In genomic region chr3:51961011-51961410, GRCh38 we compare ENCODE assay signal across 23 cellular contexts. TPM values are rescaled to one million over a fixed set of nuclear protein-coding genes. Genes with fewer than 3 reads are reported as not detected.
DNase-seq lines count a peak whose midpoint lies in the region; ATAC-seq, FAIRE-seq and TF ChIP-seq lines count a peak whose summit lies in the region.
"Had no signal": no experiment of that assay in that cellular context is flagged by ENCODE, and none has a peak within 500 bp of the region (broad histone marks: within the 10 kb centered on the region; RNA-seq: fewer than 3 reads in every experiment).

No MANE protein-coding gene starts in this region.

- intact Hi-C loops in Right ventricle myocardium inferior (cut with DNase I) = no loop called here
- intact Hi-C loops in Right ventricle myocardium superior (cut with DNase I) = no loop called here

- H4K5ac ChIP-seq in H1 (ENCODE audit: insufficient read length, low read depth, low read length) = no peak overlapping the region

- WGBS in H1 (ENCODE audit: extremely low coverage in 1 of 2, insufficient coverage in 1 of 2, insufficient read length in 1 of 2, insufficient replicate concordance in 2 of 2, low coverage in 1 of 2, low lambda C conversion rate in 2 of 2, missing lambda C conversion rate in 1 of 2), 2 experiments = 82% methylated on average over 17 of the region's 18 CpGs; no CpG with 5 or more reads in 1 of the 2 experiments

- no peak overlapping the region for H2BK20ac ChIP-seq in H1 (ENCODE audit: low read length)

- TF ChIP-seq RAD21 in H1 (IDR thresholded peaks at IDR 0.05 in 1 of 2, conservative IDR thresholded peaks at IDR 0.05 in 1 of 2; ENCODE audit: low read depth in 2 of 2, low read length in 2 of 2) = no peak

- no peak overlapping the region for H3K9ac ChIP-seq in H1 (replicated peaks in 1 of 4; ENCODE audit: extremely low read depth in 1 of 4, low read depth in 3 of 4, low read length in 3 of 4)
- H3K9ac ChIP-seq: GM23248 had no signal

- H3K27ac Mint-ChIP-seq in nephron progenitor cell = peak overlapping the region; percentile 77
- H3K27ac Mint-ChIP-seq: CD4-positive, alpha-beta T cell had no signal

- H3K4me1 ChIP-seq in H1 (replicated peaks in 1 of 4; ENCODE audit: control insufficient read depth in 3 of 4, insufficient read depth in 4 of 4, low read length in 3 of 4) = peaks cover 4 to 26% (median 15%) of the 10 kb centered on the region in 4 experiments
- H3K4me1 ChIP-seq: A549, Caco-2 had no signal

- no peak overlapping the region for H2BK15ac ChIP-seq in H1 (ENCODE audit: low read length)

- no peak for FAIRE-seq in H1 (lab: Jason Lieb, UNC)
- FAIRE-seq: A549, D721Med, GM12892, GM18507, H54 had no signal

- no peak overlapping the region for H3K4me2 ChIP-seq in H1 (ENCODE audit: insufficient read depth in 1 of 2, low read depth in 2 of 2, low read length in 2 of 2)
- H3K4me2 ChIP-seq: A549 had no signal

- peaks cover 51% of the 10 kb centered on the region for H3K4me1 Mint-ChIP-seq in nephron progenitor cell

- H2AFZ ChIP-seq in H1 (ENCODE audit: low read length) = no peak overlapping the region
- H2AFZ ChIP-seq: GM23248 had no signal

- ATAC-seq in Right ventricle myocardium inferior = no peak
- ATAC-seq in Right ventricle myocardium superior (ENCODE audit: poor library complexity) = no peak
- ATAC-seq in HG02642 (IDR thresholded peaks at IDR 0.05; ENCODE audit: poor library complexity, unreplicated experiment) = no peak
- ATAC-seq in HG02938 (IDR thresholded peaks at IDR 0.05; ENCODE audit: unreplicated experiment) = no peak
- ATAC-seq: A549 had no signal

- H3K14ac ChIP-seq in H1 (ENCODE audit: insufficient read length) = no peak overlapping the region

- no peaks in the 10 kb centered on the region for H3K79me1 ChIP-seq in H1 (ENCODE audit: low read depth, low read length)

- TF ChIP-seq EP300 in H1 (IDR thresholded peaks at IDR 0.05; ENCODE audit: borderline replicate concordance in 1 of 2, low read depth in 2 of 2, low read length in 2 of 2) = no peak

- H2BK12ac ChIP-seq in H1 (ENCODE audit: low read depth, low read length) = no peak overlapping the region

- in situ Hi-C loops in G401 (cut with HindIII; ENCODE audit: low sequenced_read_pairs) = no loop called here

- H3K23me2 ChIP-seq in H1 (ENCODE audit: low read depth, low read length) = peaks cover 4% of the 10 kb centered on the region; the same call in 1 of the 2 replicates

- H3K79me2 ChIP-seq in H1 (ENCODE audit: control insufficient read depth in 1 of 2, insufficient read depth in 2 of 2, low read length in 2 of 2) = no peaks in the 10 kb centered on the region

- H3K4ac ChIP-seq in H1 (replicated peaks; ENCODE audit: insufficient read length, low read depth, low read length) = no peak overlapping the region

- no peak overlapping the region for H2BK120ac ChIP-seq in H1 (replicated peaks; ENCODE audit: low read depth, low read length)

- H3K23ac ChIP-seq in H1 (ENCODE audit: insufficient read length) = no peak overlapping the region

- H3K27me3 ChIP-seq in H1 (replicated peaks in 1 of 4; ENCODE audit: control insufficient read depth in 3 of 4, extremely low read depth in 1 of 4, insufficient read depth in 3 of 4, low read length in 3 of 4) = peaks cover 0 to 22% (median 8%) of the 10 kb centered on the region in 4 experiments; a peak in 6 of 7 replicates

- H3K36me3 ChIP-seq in H1 (ENCODE audit: control insufficient read depth in 2 of 4, insufficient read depth in 4 of 4, low read length in 3 of 4) = no peaks in the 10 kb centered on the region

- no peak overlapping the region for H3K18ac ChIP-seq in H1 (ENCODE audit: extremely low read depth, low read length)

- TF ChIP-seq CTCF in H1 (IDR thresholded peaks at IDR 0.05; ENCODE audit: control extremely low read depth in 1 of 3, insufficient read depth in 1 of 3, low read depth in 1 of 3, low read length in 3 of 3) (no peak), nephron progenitor cell (IDR thresholded peaks at IDR 0.05) (no peak)

- H4K8ac ChIP-seq in H1 (ENCODE audit: extremely low read depth, insufficient read depth, low read length) = no peak overlapping the region

- no peak overlapping the region for H3K27ac ChIP-seq in H1 (ENCODE audit: low read depth, low read length)
- H3K27ac ChIP-seq: 22Rv1, A549, C4-2B, GM23248 had no signal

- H3K27me3 Mint-ChIP-seq in nephron progenitor cell (ENCODE audit: low read depth, poor library complexity) = no peaks in the 10 kb centered on the region

- no peak overlapping the region for H3K56ac ChIP-seq in H1 (replicated peaks; ENCODE audit: insufficient read length, low read depth, low read length)

- no peaks in the 10 kb centered on the region for H3K9me3 Mint-ChIP-seq in nephron progenitor cell
- H3K9me3 Mint-ChIP-seq: CD4-positive, alpha-beta T cell had no signal

- 0 out of 2 replicates have a peak overlapping the region, but pooled peaks have one; percentile 24 for H2AK5ac ChIP-seq in H1 (ENCODE audit: low read depth, low read length)

- no peak for TF ChIP-seq POLR2A in H1 (IDR thresholded peaks at IDR 0.05; ENCODE audit: control extremely low read depth in 1 of 2, low read depth in 2 of 2, low read length in 2 of 2)

- DNase-seq in Right ventricle myocardium inferior (ENCODE audit: missing footprints) = peak; percentile 51
- no peak for DNase-seq in Right ventricle myocardium superior
- peak; percentile 23 for DNase-seq in G401 (ENCODE audit: low spot score)
- DNase-seq in H1 (ENCODE audit: low read depth in 1 of 2, low spot score in 2 of 2) = no peak
- no peak for DNase-seq in nephron progenitor cell
- no peak for DNase-seq in inferior parietal cortex (ENCODE audit: extremely low spot score)
- DNase-seq: AML-193; Caco-2; CD4-positive, alpha-beta T cell; GDM1; GM23248; HCEC 1CT had no signal

- peaks cover 27% of the 10 kb centered on the region for H3K36me3 Mint-ChIP-seq in nephron progenitor cell (ENCODE audit: low read depth)

- H3K4me3 Mint-ChIP-seq in nephron progenitor cell = no peak overlapping the region
- H3K4me3 Mint-ChIP-seq: CD4-positive, alpha-beta T cell had no signal

- no peak overlapping the region for H4K91ac ChIP-seq in H1 (replicated peaks; ENCODE audit: insufficient read length, low read length)

- H2BK5ac ChIP-seq in H1 (ENCODE audit: low read depth, low read length) = no peak overlapping the region

- H3K9me3 ChIP-seq in H1 (ENCODE audit: insufficient read depth in 2 of 2, low read depth in 1 of 2, low read length in 1 of 2) = no peaks in the 10 kb centered on the region
- H3K9me3 ChIP-seq: A549, Caco-2 had no signal

- H4K20me1 ChIP-seq in H1 (replicated peaks in 1 of 2; ENCODE audit: control insufficient read depth in 1 of 2, insufficient read depth in 2 of 2, low read length in 2 of 2) = peaks cover 0 to 9% of the 10 kb centered on the region in 2 experiments

- POLR2A ChIA-PET in H1 (lab: Charles Lee; ENCODE audit: partially characterized antibody) = interaction anchor here (0.6 to 29.3 kb wide), 7 partner anchors 7 to 85 kb away, joined by 3 to 923 read pairs (median 13); partner anchors contain the start of genes ABHD14A, ABHD14B, ACY1 and GPR62

- H3K4me3 ChIP-seq in H1 (ENCODE audit: extremely low read depth in 1 of 4, insufficient read depth in 2 of 4, low read depth in 3 of 4, low read length in 4 of 4) = no peak overlapping the region
- H3K4me3 ChIP-seq: A549, GM23248 had no signal

- CTCF ChIA-PET in H1 (lab: Charles Lee; ENCODE audit: partially characterized antibody) = interaction anchor here (0.5 to 10.5 kb wide), 6 partner anchors 11 to 1334 kb away, joined by 3 to 66 read pairs (median 24); partner anchors contain the start of genes ABHD14A, ABHD14B, ACY1 and PARP3

RNA-seq across cellular contexts. Expression of gene GPR62, which starts 5.8 kb away (rescaled TPM):
- total RNA-seq in Right ventricle myocardium inferior (0.22 TPM), Right ventricle myocardium superior (not detected)
- not detected in 2 replicates for total RNA-seq in G401 (2014; rRNA removed; shearing (Covaris generic))
- total RNA-seq in H1 (2021; fragmentation: NEBNext Ultra II Directional; extraction: Animal tissue kit (Norgen Biotek cat#: 25700)) = 0.19 and 0.22 TPM in 2 replicates
- 0.29 and 0.36 TPM in 2 replicates for polyA plus RNA-seq in H1 (2011; rRNA removed)
- polyA plus RNA-seq in H1 (2011; cell fraction: cytosol; rRNA removed) = 0.37 TPM
- 0.51 TPM for polyA plus RNA-seq in H1 (2011; cell fraction: nucleus; rRNA removed)
- polyA plus RNA-seq in H1 (2012, experiment 1 of 2) = 0.32 to 0.67 TPM (median 0.48 TPM) in 4 replicates
- polyA plus RNA-seq in H1 (2012, experiment 2 of 2) = 0.25 TPM
- polyA plus RNA-seq in H1 (2013, experiment 1 of 2) = 0.28 TPM
- 0.22 TPM for polyA plus RNA-seq in H1 (2013, experiment 2 of 2)
- polyA minus RNA-seq in H1 (2011; rRNA and poly(A)+ RNA removed) = 0.07 and 0.35 TPM in 2 replicates
- polyA minus RNA-seq in H1 (2011; cell fraction: cytosol; rRNA and poly(A)+ RNA removed) = 0.51 TPM
- 1.00 TPM for polyA minus RNA-seq in H1 (2011; cell fraction: nucleus; rRNA and poly(A)+ RNA removed)
- total RNA-seq: Caco-2; CD4-positive, alpha-beta T cell; GM23248; HT-29 had no signal
- polyA plus RNA-seq: BJ, GM23248 had no signal

RNA-seq across cellular contexts. Expression of gene PCBP4, which starts 6.2 kb away (rescaled TPM):
- total RNA-seq in Right ventricle myocardium inferior (79.8 TPM), Right ventricle myocardium superior (64.1 TPM)
- total RNA-seq in G401 (2014; rRNA removed; shearing (Covaris generic)) = 57.1 and 80.7 TPM in 2 replicates
- total RNA-seq in H1 (2021; fragmentation: NEBNext Ultra II Directional; extraction: Animal tissue kit (Norgen Biotek cat#: 25700)) = 16.4 and 19.6 TPM in 2 replicates
- polyA plus RNA-seq in H1 (2011; rRNA removed) = 34.1 and 51.2 TPM in 2 replicates
- polyA plus RNA-seq in H1 (2011; cell fraction: cytosol; rRNA removed) = 41.2 TPM
- 89.0 TPM for polyA plus RNA-seq in H1 (2011; cell fraction: nucleus; rRNA removed)
- 15.1 to 28.4 TPM (median 24.5 TPM) in 4 replicates for polyA plus RNA-seq in H1 (2012, experiment 1 of 2)
- 20.6 TPM for polyA plus RNA-seq in H1 (2012, experiment 2 of 2)
- polyA plus RNA-seq in H1 (2013, experiment 1 of 2) = 12.3 TPM
- polyA plus RNA-seq in H1 (2013, experiment 2 of 2) = 12.9 TPM
- 12.4 and 14.2 TPM in 2 replicates for polyA minus RNA-seq in H1 (2011; rRNA and poly(A)+ RNA removed)
- 13.5 TPM for polyA minus RNA-seq in H1 (2011; cell fraction: cytosol; rRNA and poly(A)+ RNA removed)
- 15.1 TPM for polyA minus RNA-seq in H1 (2011; cell fraction: nucleus; rRNA and poly(A)+ RNA removed)

RNA-seq across cellular contexts. Expression of gene ABHD14B, which starts 12.8 kb away (rescaled TPM):
- total RNA-seq in Right ventricle myocardium inferior (13.8 TPM), Right ventricle myocardium superior (12.6 TPM)
- total RNA-seq in G401 (2014; rRNA removed; shearing (Covaris generic)) = 6.5 and 9.9 TPM in 2 replicates
- total RNA-seq in H1 (2021; fragmentation: NEBNext Ultra II Directional; extraction: Animal tissue kit (Norgen Biotek cat#: 25700)) = 5.8 and 6.1 TPM in 2 replicates
- 18.0 and 20.0 TPM in 2 replicates for polyA plus RNA-seq in H1 (2011; rRNA removed)
- 19.8 TPM for polyA plus RNA-seq in H1 (2011; cell fraction: cytosol; rRNA removed)
- 29.6 TPM for polyA plus RNA-seq in H1 (2011; cell fraction: nucleus; rRNA removed)
- polyA plus RNA-seq in H1 (2012, experiment 1 of 2) = 6.0 to 11.2 TPM (median 9.3 TPM) in 4 replicates
- polyA plus RNA-seq in H1 (2012, experiment 2 of 2) = 8.3 TPM
- polyA plus RNA-seq in H1 (2013, experiment 1 of 2) = 4.5 TPM
- 4.5 TPM for polyA plus RNA-seq in H1 (2013, experiment 2 of 2)
- 11.7 and 13.7 TPM in 2 replicates for polyA minus RNA-seq in H1 (2011; rRNA and poly(A)+ RNA removed)
- 9.2 TPM for polyA minus RNA-seq in H1 (2011; cell fraction: cytosol; rRNA and poly(A)+ RNA removed)
- 12.2 TPM for polyA minus RNA-seq in H1 (2011; cell fraction: nucleus; rRNA and poly(A)+ RNA removed)

RNA-seq across cellular contexts. Expression of gene ABHD14A, which starts 13.9 kb away (rescaled TPM):
- 31.5 TPM for total RNA-seq in Right ventricle myocardium inferior
- 27.5 TPM for total RNA-seq in Right ventricle myocardium superior
- 14.8 and 26.8 TPM in 2 replicates for total RNA-seq in G401 (2014; rRNA removed; shearing (Covaris generic))
- 1.8 and 4.6 TPM in 2 replicates for total RNA-seq in H1 (2021; fragmentation: NEBNext Ultra II Directional; extraction: Animal tissue kit (Norgen Biotek cat#: 25700))
- polyA plus RNA-seq in H1 (2011; rRNA removed) = 9.8 and 12.4 TPM in 2 replicates
- polyA plus RNA-seq in H1 (2011; cell fraction: cytosol; rRNA removed) = 8.7 TPM
- 6.5 TPM for polyA plus RNA-seq in H1 (2011; cell fraction: nucleus; rRNA removed)
- 2.7 to 5.2 TPM (median 4.4 TPM) in 4 replicates for polyA plus RNA-seq in H1 (2012, experiment 1 of 2)
- polyA plus RNA-seq in H1 (2012, experiment 2 of 2) = 6.5 TPM
- 5.2 TPM for polyA plus RNA-seq in H1 (2013, experiment 1 of 2)
- 5.6 TPM for polyA plus RNA-seq in H1 (2013, experiment 2 of 2)
- polyA minus RNA-seq in H1 (2011; rRNA and poly(A)+ RNA removed) = 1.7 and 1.9 TPM in 2 replicates
- not detected for polyA minus RNA-seq in H1 (2011; cell fraction: cytosol; rRNA and poly(A)+ RNA removed)
- polyA minus RNA-seq in H1 (2011; cell fraction: nucleus; rRNA and poly(A)+ RNA removed) = 1.6 TPM

RNA-seq across cellular contexts. Expression of gene PARP3, which starts 18.8 kb away (rescaled TPM):
- total RNA-seq in Right ventricle myocardium inferior = 17.6 TPM
- total RNA-seq in Right ventricle myocardium superior = 18.1 TPM
- 6.4 and 9.7 TPM in 2 replicates for total RNA-seq in G401 (2014; rRNA removed; shearing (Covaris generic))
- 1.1 and 1.3 TPM in 2 replicates for total RNA-seq in H1 (2021; fragmentation: NEBNext Ultra II Directional; extraction: Animal tissue kit (Norgen Biotek cat#: 25700))
- polyA plus RNA-seq in H1 (2011; rRNA removed) = 1.6 and 2.1 TPM in 2 replicates
- 2.0 TPM for polyA plus RNA-seq in H1 (2011; cell fraction: cytosol; rRNA removed)
- polyA plus RNA-seq in H1 (2011; cell fraction: nucleus; rRNA removed) = 6.3 TPM
- polyA plus RNA-seq in H1 (2012, experiment 1 of 2) = 0.95 to 2.4 TPM (median 1.3 TPM) in 4 replicates
- polyA plus RNA-seq in H1 (2012, experiment 2 of 2) = 0.91 TPM
- 1.6 TPM for polyA plus RNA-seq in H1 (2013, experiment 1 of 2)
- 0.75 TPM for polyA plus RNA-seq in H1 (2013, experiment 2 of 2)
- polyA minus RNA-seq in H1 (2011; rRNA and poly(A)+ RNA removed) = 0.60 and 0.98 TPM in 2 replicates
- polyA minus RNA-seq in H1 (2011; cell fraction: cytosol; rRNA and poly(A)+ RNA removed) = 2.1 TPM
- 1.6 TPM for polyA minus RNA-seq in H1 (2011; cell fraction: nucleus; rRNA and poly(A)+ RNA removed)

Comparison
In these comparisons a context has a peak if more than half of its experiments do, and no peak if none do; other contexts are left out.
1. DNase-seq: peak in Right ventricle myocardium inferior (single experiment) and G401 (single experiment); none in Right ventricle myocardium superior (single experiment), H1 (0 of 2), nephron progenitor cell (single experiment) and inferior parietal cortex (single experiment).